In genomic region chr1:13699936-13700520, GRCh38 we compare ENCODE assay signal across 8 cellular contexts. TPM values are rescaled to one million over a fixed set of nuclear protein-coding genes. Genes with fewer than 3 reads are reported as not detected.
DNase-seq lines count a peak whose midpoint lies in the region; ATAC-seq, FAIRE-seq and TF ChIP-seq lines count a peak whose summit lies in the region.

PRDM2 (plus strand) TSS chr1:13700188; CDS start chr1:13715606, 15,418 bp downstream.

- ATAC-seq in CD4-positive, CD25-positive, alpha-beta regulatory T cell (ENCODE audit: low read depth in 2 of 2) = peak; percentile 40 to 46
- ATAC-seq in GM19438 (IDR thresholded peaks at IDR 0.05; ENCODE audit: low read depth, unreplicated experiment) (peak; percentile 34), IMR-90 (ENCODE audit: low read depth) (peak; percentile 90)

- H3K9me3 ChIP-seq in CD4-positive, CD25-positive, alpha-beta regulatory T cell (ENCODE audit: control insufficient read depth in 2 of 2, low read length in 2 of 2) = no peaks in the 10 kb centered on the region
- no peaks in the 10 kb centered on the region; the same call in 1 of the 2 replicates for H3K9me3 ChIP-seq in IMR-90 (ENCODE audit: control insufficient read depth, insufficient read depth, low read length)
- H3K9me3 ChIP-seq in WERI-Rb-1 (ENCODE audit: severe bottlenecking) = peaks cover 19% of the 10 kb centered on the region

- no peak within 1 kb of the TSS for H2BK15ac ChIP-seq in IMR-90 (ENCODE audit: low read depth, low read length)

- H3K56ac ChIP-seq in IMR-90 (ENCODE audit: extremely low read depth, insufficient read depth, low read length) = peak within 1 kb of the TSS; percentile 32

- H3K4me3 ChIP-seq in CD4-positive, CD25-positive, alpha-beta regulatory T cell (ENCODE audit: low read depth, low read length) = peak within 1 kb of the TSS; percentile 96
- H3K4me3 ChIP-seq in IMR-90 (ENCODE audit: insufficient read depth, low read depth, low read length) = peak within 1 kb of the TSS; percentile 96
- H3K4me3 ChIP-seq in WERI-Rb-1 (ENCODE audit: low read depth, low read length) = peak within 1 kb of the TSS; percentile 38
- peak within 1 kb of the TSS; percentile 69 for H3K4me3 ChIP-seq in bronchial epithelial cell (ENCODE audit: low read depth, low read length)

- H3K36me3 Mint-ChIP-seq in CD4-positive, CD25-positive, alpha-beta regulatory T cell = peaks cover 4% of the 10 kb centered on the region

- peak within 1 kb of the TSS; percentile 35 for H2BK5ac ChIP-seq in IMR-90 (ENCODE audit: low read depth, low read length, poor library complexity, severe bottlenecking)

- H3K9me1 ChIP-seq in IMR-90 (ENCODE audit: insufficient read depth, low read length) = no peaks in the 10 kb centered on the region

- DNase-seq in CD4-positive, CD25-positive, alpha-beta regulatory T cell = peak; percentile 65 to 73 (median 73)
- DNase-seq in IMR-90 (peak; percentile 17), WERI-Rb-1 (peak; percentile 29), bronchial epithelial cell (ENCODE audit: low read depth) (no peak), islet precursor cell (peak; percentile 64), amniotic stem cell (lab: John Stamatoyannopoulos, UW) (no peak)
- peak; percentile 68 for DNase-seq in stimulated activated CD4-positive, alpha-beta T cell treated with anti-CD3 and anti-CD28 coated beads, Interleukin-15, amount 100 ng/mL, for 24 hours

- H2BK20ac ChIP-seq in IMR-90 (ENCODE audit: low read depth, low read length) = peak within 1 kb of the TSS; percentile 27; the same call in 1 of the 2 replicates

- H3K4me2 ChIP-seq in IMR-90 (ENCODE audit: low read depth, low read length) = peak within 1 kb of the TSS; percentile 98

- no peak; the same call in 1 of the 2 replicates for TF ChIP-seq POLR2A in IMR-90 (IDR thresholded peaks at IDR 0.05; ENCODE audit: low read depth, low read length)

- WGBS in IMR-90 (ENCODE audit: extremely low coverage in 2 of 2, insufficient read length in 1 of 2), 2 experiments = 0% methylated on average over 21 of the region's 87 CpGs; no CpG with 5 or more reads in 1 of the 2 experiments

- peaks cover 33 to 54% (median 43%) of the 10 kb centered on the region in 4 donors for H3K4me1 Mint-ChIP-seq in CD4-positive, CD25-positive, alpha-beta regulatory T cell

- peak within 1 kb of the TSS; percentile 21 for H3K23ac ChIP-seq in IMR-90 (ENCODE audit: low read depth, low read length)

- no peaks in the 10 kb centered on the region for H4K20me1 ChIP-seq in IMR-90 (ENCODE audit: insufficient read depth, low read length)

- H3K27ac ChIP-seq in CD4-positive, CD25-positive, alpha-beta regulatory T cell (ENCODE audit: insufficient read depth, low read length, poor library complexity, severe bottlenecking) = peak within 1 kb of the TSS; percentile 99
- peak within 1 kb of the TSS; percentile 75 for H3K27ac ChIP-seq in IMR-90 (ENCODE audit: insufficient read depth, low read length)
- no peak within 1 kb of the TSS; the same call in 1 of the 2 replicates for H3K27ac ChIP-seq in WERI-Rb-1

- H3K4me3 Mint-ChIP-seq in CD4-positive, CD25-positive, alpha-beta regulatory T cell = peak within 1 kb of the TSS; percentile 94 to 99 (median 97)

- no TSS peak for BruUV-seq in IMR-90 (replicated peaks; lab: Mats Ljungman, UMichigan)

- H3K79me1 ChIP-seq in IMR-90 (ENCODE audit: low read depth in 1 of 2, low read length in 2 of 2) = peaks cover 7 to 12% of the 10 kb centered on the region in 2 experiments

- peak within 1 kb of the TSS; percentile 57 for H2BK120ac ChIP-seq in IMR-90 (ENCODE audit: low read depth, low read length)

- TF ChIP-seq CTCF in IMR-90 (conservative IDR thresholded peaks at IDR 0.05; ENCODE audit: low read depth, low read length) (no peak), WERI-Rb-1 (IDR thresholded peaks at IDR 0.05; ENCODE audit: low read depth, low read length) (no peak), bronchial epithelial cell (IDR thresholded peaks at IDR 0.05; ENCODE audit: insufficient read depth, low read length, severe bottlenecking) (no peak)

- H2AK5ac ChIP-seq in IMR-90 (ENCODE audit: low read depth, low read length) = peak within 1 kb of the TSS; percentile 81

- dilution Hi-C loops in IMR-90 (cut with HindIII; ENCODE audit: low sequenced_read_pairs, unreplicated experiment) = no loop called here

- peaks cover 0 to 3% (median 0%) of the 10 kb centered on the region in 7 donors for H3K9me3 Mint-ChIP-seq in CD4-positive, CD25-positive, alpha-beta regulatory T cell

- H4K91ac ChIP-seq in IMR-90 (ENCODE audit: insufficient read depth, low read depth, low read length) = peak within 1 kb of the TSS; percentile 63

- TF ChIP-seq RAD21 in IMR-90 (IDR thresholded peaks at IDR 0.05; ENCODE audit: low read length) = no peak

- no peak for FAIRE-seq in bronchial epithelial cell (lab: Jason Lieb, UNC)

- H3K4me1 ChIP-seq in CD4-positive, CD25-positive, alpha-beta regulatory T cell (ENCODE audit: control insufficient read depth, insufficient read depth, low read length, poor library complexity, severe bottlenecking) = peaks cover 50% of the 10 kb centered on the region
- H3K4me1 ChIP-seq in IMR-90 (ENCODE audit: control insufficient read depth, insufficient read depth, low read length) = peaks cover 4% of the 10 kb centered on the region

- H3K9ac ChIP-seq in IMR-90 (ENCODE audit: low read depth, low read length) = peak within 1 kb of the TSS; percentile 83

- peak within 1 kb of the TSS; percentile 94 for H2AFZ ChIP-seq in IMR-90 (replicated peaks; ENCODE audit: low read length, poor library complexity)

- intact Hi-C loops in IMR-90 (cut with micrococcal nuclease) = loop anchor here (2.0 kb wide), 1 partner anchor 49 kb away; no protein-coding TSS in a partner anchor

- H3K18ac ChIP-seq in IMR-90 (ENCODE audit: low read depth, low read length) = peak within 1 kb of the TSS; percentile 60

- H3K36me3 ChIP-seq in CD4-positive, CD25-positive, alpha-beta regulatory T cell (ENCODE audit: control insufficient read depth, insufficient read depth, low read length) = no peaks in the 10 kb centered on the region
- no peaks in the 10 kb centered on the region for H3K36me3 ChIP-seq in IMR-90 (ENCODE audit: control insufficient read depth, insufficient read depth, low read length)
- no peaks in the 10 kb centered on the region for H3K36me3 ChIP-seq in WERI-Rb-1
- no peaks in the 10 kb centered on the region for H3K36me3 ChIP-seq in bronchial epithelial cell (ENCODE audit: control insufficient read depth, insufficient read depth, low read length)

- no peaks in the 10 kb centered on the region for H3K27me3 ChIP-seq in CD4-positive, CD25-positive, alpha-beta regulatory T cell (ENCODE audit: control insufficient read depth, insufficient read depth, low read length)
- H3K27me3 ChIP-seq in IMR-90 (ENCODE audit: control insufficient read depth, insufficient read depth, low read length) = no peaks in the 10 kb centered on the region
- no peaks in the 10 kb centered on the region for H3K27me3 ChIP-seq in WERI-Rb-1 (ENCODE audit: insufficient read depth, low read depth, severe bottlenecking)
- no peaks in the 10 kb centered on the region for H3K27me3 ChIP-seq in bronchial epithelial cell (ENCODE audit: control insufficient read depth, insufficient read depth, low read length)

- peak within 1 kb of the TSS; percentile 98 to 100 (median 99) for H3K27ac Mint-ChIP-seq in CD4-positive, CD25-positive, alpha-beta regulatory T cell

- H4K5ac ChIP-seq in IMR-90 (ENCODE audit: low read depth, low read length) = peak within 1 kb of the TSS; percentile 99

- peak within 1 kb of the TSS; percentile 75 for H2AK9ac ChIP-seq in IMR-90 (replicated peaks; ENCODE audit: low read depth, low read length, poor library complexity)

- peak within 1 kb of the TSS; percentile 85 for H3K14ac ChIP-seq in IMR-90 (replicated peaks; ENCODE audit: low read depth, low read length)

- H3K4ac ChIP-seq in IMR-90 (ENCODE audit: low read depth, low read length) = peak within 1 kb of the TSS; percentile 77

- H4K8ac ChIP-seq in IMR-90 (ENCODE audit: low read depth in 2 of 2, low read length in 2 of 2) = peak within 1 kb of the TSS; percentile 96 to 100

- in situ Hi-C loops in IMR-90 (cut with MboI; ENCODE audit: low sequenced_read_pairs) = loop anchor here (10.0 kb wide), 1 partner anchor 105 kb away; no protein-coding TSS in a partner anchor

- CTCF ChIA-PET in IMR-90 (lab: Yijun Ruan, JAX) = no interaction called here

- POLR2A ChIA-PET in IMR-90 (lab: Charles Lee; ENCODE audit: unreplicated experiment) = no interaction called here

- no peaks in the 10 kb centered on the region for H3K27me3 Mint-ChIP-seq in CD4-positive, CD25-positive, alpha-beta regulatory T cell

TF ChIP-seq in IMR-90, 13 proteins besides CTCF, POLR2A, EP300 and RAD21:
- no peak for TF ChIP-seq CHD1 (IDR thresholded peaks at IDR 0.05; ENCODE audit: low read depth, low read length)
- TF ChIP-seq MXI1 (IDR thresholded peaks at IDR 0.05; ENCODE audit: borderline replicate concordance, low read depth, low read length) = 0 out of 2 replicates have a peak, but pooled peaks have one; percentile 10
- no peak for TF ChIP-seq USF2 (IDR thresholded peaks at IDR 0.05; ENCODE audit: low read depth, low read length)
- TF ChIP-seq RFX5 (IDR thresholded peaks at IDR 0.05; ENCODE audit: low read depth, low read length) = no peak

RNA-seq across cellular contexts. Expression of gene PRDM2, which starts in this region (rescaled TPM):
- total RNA-seq in CD4-positive, CD25-positive, alpha-beta regulatory T cell = 221 TPM
- 10 to 100 TPM; 16.8 to 20.9 (median 18.9) TPM for polyA plus RNA-seq in CD4-positive, CD25-positive, alpha-beta regulatory T cell
- total RNA-seq in IMR-90 (2012; rRNA removed) (3.4 and 4.7 TPM in 2 replicates), bronchial epithelial cell (7.1 and 7.6 TPM in 2 replicates)
- polyA plus RNA-seq in IMR-90 (2012; rRNA removed) = 8.4 and 8.9 TPM in 2 replicates
- 3.6 and 5.6 TPM in 2 replicates for polyA plus RNA-seq in IMR-90 (2012; cell fraction: cytosol; rRNA removed)
- polyA plus RNA-seq in IMR-90 (2012; cell fraction: nucleus; rRNA removed; ENCODE audit: low replicate concordance) = 15.1 and 38.5 TPM in 2 replicates

Comparison
In these comparisons a context has a peak if more than half of its experiments do, and no peak if none do; other contexts are left out.
1. RNA of gene PRDM2 (total RNA-seq): 221 TPM in CD4-positive, CD25-positive, alpha-beta regulatory T cell (single experiment); 7.1 to 7.6 TPM in bronchial epithelial cell and 3.4 to 4.7 TPM in IMR-90; every median in the first group is over 10 times any median in the second.
2. ATAC-seq: peak in every context shown above with its lines; median percentile 90 in IMR-90; 43 in CD4-positive, CD25-positive, alpha-beta regulatory T cell; 34 in GM19438.
3. DNase-seq: peak in CD4-positive, CD25-positive, alpha-beta regulatory T cell (3 of 3), IMR-90 (single experiment), WERI-Rb-1 (single experiment), islet precursor cell (single experiment) and stimulated activated CD4-positive, alpha-beta T cell treated with anti-CD3 and anti-CD28 coated beads, Interleukin-15, amount 100 ng/mL, for 24 hours (single experiment); none in bronchial epithelial cell (single experiment) and amniotic stem cell (single experiment).
4. H3K4me3 ChIP-seq: peak in every context shown above with its lines; median percentile 96 in CD4-positive, CD25-positive, alpha-beta regulatory T cell; 96 in IMR-90; 69 in bronchial epithelial cell; 38 in WERI-Rb-1.